ENCODE assay signal across 2 cellular contexts in the genomic region with DNA sequence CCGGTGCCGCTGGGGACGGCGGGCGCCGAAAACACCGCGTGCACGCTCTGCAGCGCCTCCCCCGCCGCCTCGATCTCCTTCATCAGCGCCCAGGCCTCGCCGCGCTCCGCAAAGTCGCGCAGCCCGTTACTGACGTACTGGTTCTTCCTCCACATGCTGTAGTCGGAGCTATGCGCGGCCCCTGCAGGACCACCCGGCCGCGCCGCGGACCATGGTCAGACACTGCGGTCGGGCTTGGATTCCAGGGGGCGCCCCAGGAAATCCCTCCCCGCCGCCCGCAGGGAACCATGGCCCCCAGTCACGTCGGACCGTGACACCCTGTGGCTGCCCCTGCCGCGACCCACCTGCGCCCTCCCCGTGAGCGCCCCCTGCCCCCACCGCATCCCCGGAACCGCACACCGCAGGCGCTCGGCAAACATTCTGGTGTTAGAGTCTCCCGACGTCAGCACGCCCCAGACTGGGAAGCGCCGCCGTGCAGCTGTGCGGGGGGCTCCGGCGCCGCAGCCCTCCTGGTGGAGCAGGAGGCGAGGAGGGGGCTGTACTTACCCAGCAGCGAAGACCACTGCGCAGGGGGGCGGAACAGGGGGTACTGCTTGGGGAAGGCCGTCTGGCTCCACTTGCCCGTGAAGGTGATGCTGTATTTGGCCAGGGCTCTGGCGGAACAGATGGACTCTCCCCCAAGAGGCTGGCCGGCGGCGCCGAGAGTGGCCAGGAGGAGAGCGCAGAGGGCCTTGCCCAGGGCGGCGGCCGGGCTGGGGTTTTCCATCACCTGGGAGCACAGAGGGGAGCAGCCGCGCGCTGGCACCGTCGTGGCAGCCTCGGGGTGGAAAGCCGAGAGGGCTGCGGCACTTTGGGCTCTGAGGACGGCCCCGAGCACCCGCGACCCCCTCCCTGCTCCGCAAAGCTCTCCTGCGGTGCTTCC.
TF ChIP-seq lines count a peak whose summit lies in the region.

No MANE protein-coding gene starts in this region.

TF ChIP-seq in GM12878, 131 proteins besides CTCF, POLR2A, EP300 and RAD21 (continues in another document):
- TF ChIP-seq RUNX3 (IDR thresholded peaks at IDR 0.05; ENCODE audit: low read length) = no peak
- no peak for TF ChIP-seq MLLT1 (IDR thresholded peaks at IDR 0.05)
- no peak for TF ChIP-seq KLF5 (IDR thresholded peaks at IDR 0.05; ENCODE audit: partially characterized antibody)
- TF ChIP-seq, protein P1, sequence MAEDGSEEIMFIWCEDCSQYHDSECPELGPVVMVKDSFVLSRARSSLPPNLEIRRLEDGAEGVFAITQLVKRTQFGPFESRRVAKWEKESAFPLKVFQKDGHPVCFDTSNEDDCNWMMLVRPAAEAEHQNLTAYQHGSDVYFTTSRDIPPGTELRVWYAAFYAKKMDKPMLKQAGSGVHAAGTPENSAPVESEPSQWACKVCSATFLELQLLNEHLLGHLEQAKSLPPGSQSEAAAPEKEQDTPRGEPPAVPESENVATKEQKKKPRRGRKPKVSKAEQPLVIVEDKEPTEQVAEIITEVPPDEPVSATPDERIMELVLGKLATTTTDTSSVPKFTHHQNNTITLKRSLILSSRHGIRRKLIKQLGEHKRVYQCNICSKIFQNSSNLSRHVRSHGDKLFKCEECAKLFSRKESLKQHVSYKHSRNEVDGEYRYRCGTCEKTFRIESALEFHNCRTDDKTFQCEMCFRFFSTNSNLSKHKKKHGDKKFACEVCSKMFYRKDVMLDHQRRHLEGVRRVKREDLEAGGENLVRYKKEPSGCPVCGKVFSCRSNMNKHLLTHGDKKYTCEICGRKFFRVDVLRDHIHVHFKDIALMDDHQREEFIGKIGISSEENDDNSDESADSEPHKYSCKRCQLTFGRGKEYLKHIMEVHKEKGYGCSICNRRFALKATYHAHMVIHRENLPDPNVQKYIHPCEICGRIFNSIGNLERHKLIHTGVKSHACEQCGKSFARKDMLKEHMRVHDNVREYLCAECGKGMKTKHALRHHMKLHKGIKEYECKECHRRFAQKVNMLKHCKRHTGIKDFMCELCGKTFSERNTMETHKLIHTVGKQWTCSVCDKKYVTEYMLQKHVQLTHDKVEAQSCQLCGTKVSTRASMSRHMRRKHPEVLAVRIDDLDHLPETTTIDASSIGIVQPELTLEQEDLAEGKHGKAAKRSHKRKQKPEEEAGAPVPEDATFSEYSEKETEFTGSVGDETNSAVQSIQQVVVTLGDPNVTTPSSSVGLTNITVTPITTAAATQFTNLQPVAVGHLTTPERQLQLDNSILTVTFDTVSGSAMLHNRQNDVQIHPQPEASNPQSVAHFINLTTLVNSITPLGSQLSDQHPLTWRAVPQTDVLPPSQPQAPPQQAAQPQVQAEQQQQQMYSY (CRISPR knock-in tag; IDR thresholded peaks at IDR 0.05) = no peak
- TF ChIP-seq CHD2 (IDR thresholded peaks at IDR 0.05; ENCODE audit: borderline replicate concordance, low read depth, low read length) = no peak
- TF ChIP-seq, protein P2, sequence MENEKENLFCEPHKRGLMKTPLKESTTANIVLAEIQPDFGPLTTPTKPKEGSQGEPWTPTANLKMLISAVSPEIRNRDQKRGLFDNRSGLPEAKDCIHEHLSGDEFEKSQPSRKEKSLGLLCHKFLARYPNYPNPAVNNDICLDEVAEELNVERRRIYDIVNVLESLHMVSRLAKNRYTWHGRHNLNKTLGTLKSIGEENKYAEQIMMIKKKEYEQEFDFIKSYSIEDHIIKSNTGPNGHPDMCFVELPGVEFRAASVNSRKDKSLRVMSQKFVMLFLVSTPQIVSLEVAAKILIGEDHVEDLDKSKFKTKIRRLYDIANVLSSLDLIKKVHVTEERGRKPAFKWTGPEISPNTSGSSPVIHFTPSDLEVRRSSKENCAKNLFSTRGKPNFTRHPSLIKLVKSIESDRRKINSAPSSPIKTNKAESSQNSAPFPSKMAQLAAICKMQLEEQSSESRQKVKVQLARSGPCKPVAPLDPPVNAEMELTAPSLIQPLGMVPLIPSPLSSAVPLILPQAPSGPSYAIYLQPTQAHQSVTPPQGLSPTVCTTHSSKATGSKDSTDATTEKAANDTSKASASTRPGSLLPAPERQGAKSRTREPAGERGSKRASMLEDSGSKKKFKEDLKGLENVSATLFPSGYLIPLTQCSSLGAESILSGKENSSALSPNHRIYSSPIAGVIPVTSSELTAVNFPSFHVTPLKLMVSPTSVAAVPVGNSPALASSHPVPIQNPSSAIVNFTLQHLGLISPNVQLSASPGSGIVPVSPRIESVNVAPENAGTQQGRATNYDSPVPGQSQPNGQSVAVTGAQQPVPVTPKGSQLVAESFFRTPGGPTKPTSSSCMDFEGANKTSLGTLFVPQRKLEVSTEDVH (IDR thresholded peaks at IDR 0.05; ENCODE audit: low read depth, partially characterized antibody) = no peak
- peak; percentile 81 for TF ChIP-seq SUZ12 (IDR thresholded peaks at IDR 0.05; ENCODE audit: unreplicated experiment)
- TF ChIP-seq, protein P3, sequence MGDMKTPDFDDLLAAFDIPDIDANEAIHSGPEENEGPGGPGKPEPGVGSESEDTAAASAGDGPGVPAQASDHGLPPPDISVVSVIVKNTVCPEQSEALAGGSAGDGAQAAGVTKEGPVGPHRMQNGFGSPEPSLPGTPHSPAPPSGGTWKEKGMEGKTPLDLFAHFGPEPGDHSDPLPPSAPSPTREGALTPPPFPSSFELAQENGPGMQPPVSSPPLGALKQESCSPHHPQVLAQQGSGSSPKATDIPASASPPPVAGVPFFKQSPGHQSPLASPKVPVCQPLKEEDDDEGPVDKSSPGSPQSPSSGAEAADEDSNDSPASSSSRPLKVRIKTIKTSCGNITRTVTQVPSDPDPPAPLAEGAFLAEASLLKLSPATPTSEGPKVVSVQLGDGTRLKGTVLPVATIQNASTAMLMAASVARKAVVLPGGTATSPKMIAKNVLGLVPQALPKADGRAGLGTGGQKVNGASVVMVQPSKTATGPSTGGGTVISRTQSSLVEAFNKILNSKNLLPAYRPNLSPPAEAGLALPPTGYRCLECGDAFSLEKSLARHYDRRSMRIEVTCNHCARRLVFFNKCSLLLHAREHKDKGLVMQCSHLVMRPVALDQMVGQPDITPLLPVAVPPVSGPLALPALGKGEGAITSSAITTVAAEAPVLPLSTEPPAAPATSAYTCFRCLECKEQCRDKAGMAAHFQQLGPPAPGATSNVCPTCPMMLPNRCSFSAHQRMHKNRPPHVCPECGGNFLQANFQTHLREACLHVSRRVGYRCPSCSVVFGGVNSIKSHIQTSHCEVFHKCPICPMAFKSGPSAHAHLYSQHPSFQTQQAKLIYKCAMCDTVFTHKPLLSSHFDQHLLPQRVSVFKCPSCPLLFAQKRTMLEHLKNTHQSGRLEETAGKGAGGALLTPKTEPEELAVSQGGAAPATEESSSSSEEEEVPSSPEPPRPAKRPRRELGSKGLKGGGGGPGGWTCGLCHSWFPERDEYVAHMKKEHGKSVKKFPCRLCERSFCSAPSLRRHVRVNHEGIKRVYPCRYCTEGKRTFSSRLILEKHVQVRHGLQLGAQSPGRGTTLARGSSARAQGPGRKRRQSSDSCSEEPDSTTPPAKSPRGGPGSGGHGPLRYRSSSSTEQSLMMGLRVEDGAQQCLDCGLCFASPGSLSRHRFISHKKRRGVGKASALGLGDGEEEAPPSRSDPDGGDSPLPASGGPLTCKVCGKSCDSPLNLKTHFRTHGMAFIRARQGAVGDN (IDR thresholded peaks at IDR 0.05) = no peak

TF ChIP-seq in HepG2, 621 proteins besides CTCF, POLR2A, EP300 and RAD21 (continues in another document):
- TF ChIP-seq BORCS8-MEF2B (CRISPR knock-in tag; IDR thresholded peaks at IDR 0.05) (no peak), ZNF720 (CRISPR knock-in tag; IDR thresholded peaks at IDR 0.05) (no peak), KLF12 (CRISPR knock-in tag; IDR thresholded peaks at IDR 0.05; ENCODE audit: borderline replicate concordance) (no peak), MBD4 (IDR thresholded peaks at IDR 0.05; ENCODE audit: borderline replicate concordance, low read length) (no peak), ZNF883 (CRISPR knock-in tag; IDR thresholded peaks at IDR 0.05; ENCODE audit: not compliant biosample characterization) (no peak), SP2 (CRISPR knock-in tag; IDR thresholded peaks at IDR 0.05) (no peak), ZFP1 (CRISPR knock-in tag; IDR thresholded peaks at IDR 0.05) (no peak), ZSCAN30 (CRISPR knock-in tag; IDR thresholded peaks at IDR 0.05) (no peak)
- TF ChIP-seq, protein P4, sequence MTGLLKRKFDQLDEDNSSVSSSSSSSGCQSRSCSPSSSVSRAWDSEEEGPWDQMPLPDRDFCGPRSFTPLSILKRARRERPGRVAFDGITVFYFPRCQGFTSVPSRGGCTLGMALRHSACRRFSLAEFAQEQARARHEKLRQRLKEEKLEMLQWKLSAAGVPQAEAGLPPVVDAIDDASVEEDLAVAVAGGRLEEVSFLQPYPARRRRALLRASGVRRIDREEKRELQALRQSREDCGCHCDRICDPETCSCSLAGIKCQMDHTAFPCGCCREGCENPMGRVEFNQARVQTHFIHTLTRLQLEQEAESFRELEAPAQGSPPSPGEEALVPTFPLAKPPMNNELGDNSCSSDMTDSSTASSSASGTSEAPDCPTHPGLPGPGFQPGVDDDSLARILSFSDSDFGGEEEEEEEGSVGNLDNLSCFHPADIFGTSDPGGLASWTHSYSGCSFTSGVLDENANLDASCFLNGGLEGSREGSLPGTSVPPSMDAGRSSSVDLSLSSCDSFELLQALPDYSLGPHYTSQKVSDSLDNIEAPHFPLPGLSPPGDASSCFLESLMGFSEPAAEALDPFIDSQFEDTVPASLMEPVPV (CRISPR knock-in tag; IDR thresholded peaks at IDR 0.05) = no peak
- TF ChIP-seq, protein P5, sequence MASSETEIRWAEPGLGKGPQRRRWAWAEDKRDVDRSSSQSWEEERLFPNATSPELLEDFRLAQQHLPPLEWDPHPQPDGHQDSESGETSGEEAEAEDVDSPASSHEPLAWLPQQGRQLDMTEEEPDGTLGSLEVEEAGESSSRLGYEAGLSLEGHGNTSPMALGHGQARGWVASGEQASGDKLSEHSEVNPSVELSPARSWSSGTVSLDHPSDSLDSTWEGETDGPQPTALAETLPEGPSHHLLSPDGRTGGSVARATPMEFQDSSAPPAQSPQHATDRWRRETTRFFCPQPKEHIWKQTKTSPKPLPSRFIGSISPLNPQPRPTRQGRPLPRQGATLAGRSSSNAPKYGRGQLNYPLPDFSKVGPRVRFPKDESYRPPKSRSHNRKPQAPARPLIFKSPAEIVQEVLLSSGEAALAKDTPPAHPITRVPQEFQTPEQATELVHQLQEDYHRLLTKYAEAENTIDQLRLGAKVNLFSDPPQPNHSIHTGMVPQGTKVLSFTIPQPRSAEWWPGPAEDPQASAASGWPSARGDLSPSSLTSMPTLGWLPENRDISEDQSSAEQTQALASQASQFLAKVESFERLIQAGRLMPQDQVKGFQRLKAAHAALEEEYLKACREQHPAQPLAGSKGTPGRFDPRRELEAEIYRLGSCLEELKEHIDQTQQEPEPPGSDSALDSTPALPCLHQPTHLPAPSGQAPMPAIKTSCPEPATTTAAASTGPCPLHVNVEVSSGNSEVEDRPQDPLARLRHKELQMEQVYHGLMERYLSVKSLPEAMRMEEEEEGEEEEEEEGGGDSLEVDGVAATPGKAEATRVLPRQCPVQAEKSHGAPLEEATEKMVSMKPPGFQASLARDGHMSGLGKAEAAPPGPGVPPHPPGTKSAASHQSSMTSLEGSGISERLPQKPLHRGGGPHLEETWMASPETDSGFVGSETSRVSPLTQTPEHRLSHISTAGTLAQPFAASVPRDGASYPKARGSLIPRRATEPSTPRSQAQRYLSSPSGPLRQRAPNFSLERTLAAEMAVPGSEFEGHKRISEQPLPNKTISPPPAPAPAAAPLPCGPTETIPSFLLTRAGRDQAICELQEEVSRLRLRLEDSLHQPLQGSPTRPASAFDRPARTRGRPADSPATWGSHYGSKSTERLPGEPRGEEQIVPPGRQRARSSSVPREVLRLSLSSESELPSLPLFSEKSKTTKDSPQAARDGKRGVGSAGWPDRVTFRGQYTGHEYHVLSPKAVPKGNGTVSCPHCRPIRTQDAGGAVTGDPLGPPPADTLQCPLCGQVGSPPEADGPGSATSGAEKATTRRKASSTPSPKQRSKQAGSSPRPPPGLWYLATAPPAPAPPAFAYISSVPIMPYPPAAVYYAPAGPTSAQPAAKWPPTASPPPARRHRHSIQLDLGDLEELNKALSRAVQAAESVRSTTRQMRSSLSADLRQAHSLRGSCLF (CRISPR knock-in tag; IDR thresholded peaks at IDR 0.05; ENCODE audit: borderline replicate concordance) = no peak
- TF ChIP-seq, protein P6, sequence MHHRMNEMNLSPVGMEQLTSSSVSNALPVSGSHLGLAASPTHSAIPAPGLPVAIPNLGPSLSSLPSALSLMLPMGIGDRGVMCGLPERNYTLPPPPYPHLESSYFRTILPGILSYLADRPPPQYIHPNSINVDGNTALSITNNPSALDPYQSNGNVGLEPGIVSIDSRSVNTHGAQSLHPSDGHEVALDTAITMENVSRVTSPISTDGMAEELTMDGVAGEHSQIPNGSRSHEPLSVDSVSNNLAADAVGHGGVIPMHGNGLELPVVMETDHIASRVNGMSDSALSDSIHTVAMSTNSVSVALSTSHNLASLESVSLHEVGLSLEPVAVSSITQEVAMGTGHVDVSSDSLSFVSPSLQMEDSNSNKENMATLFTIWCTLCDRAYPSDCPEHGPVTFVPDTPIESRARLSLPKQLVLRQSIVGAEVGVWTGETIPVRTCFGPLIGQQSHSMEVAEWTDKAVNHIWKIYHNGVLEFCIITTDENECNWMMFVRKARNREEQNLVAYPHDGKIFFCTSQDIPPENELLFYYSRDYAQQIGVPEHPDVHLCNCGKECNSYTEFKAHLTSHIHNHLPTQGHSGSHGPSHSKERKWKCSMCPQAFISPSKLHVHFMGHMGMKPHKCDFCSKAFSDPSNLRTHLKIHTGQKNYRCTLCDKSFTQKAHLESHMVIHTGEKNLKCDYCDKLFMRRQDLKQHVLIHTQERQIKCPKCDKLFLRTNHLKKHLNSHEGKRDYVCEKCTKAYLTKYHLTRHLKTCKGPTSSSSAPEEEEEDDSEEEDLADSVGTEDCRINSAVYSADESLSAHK (CRISPR knock-in tag; IDR thresholded peaks at IDR 0.05; ENCODE audit: borderline replicate concordance) = no peak
- TF ChIP-seq, protein P7, sequence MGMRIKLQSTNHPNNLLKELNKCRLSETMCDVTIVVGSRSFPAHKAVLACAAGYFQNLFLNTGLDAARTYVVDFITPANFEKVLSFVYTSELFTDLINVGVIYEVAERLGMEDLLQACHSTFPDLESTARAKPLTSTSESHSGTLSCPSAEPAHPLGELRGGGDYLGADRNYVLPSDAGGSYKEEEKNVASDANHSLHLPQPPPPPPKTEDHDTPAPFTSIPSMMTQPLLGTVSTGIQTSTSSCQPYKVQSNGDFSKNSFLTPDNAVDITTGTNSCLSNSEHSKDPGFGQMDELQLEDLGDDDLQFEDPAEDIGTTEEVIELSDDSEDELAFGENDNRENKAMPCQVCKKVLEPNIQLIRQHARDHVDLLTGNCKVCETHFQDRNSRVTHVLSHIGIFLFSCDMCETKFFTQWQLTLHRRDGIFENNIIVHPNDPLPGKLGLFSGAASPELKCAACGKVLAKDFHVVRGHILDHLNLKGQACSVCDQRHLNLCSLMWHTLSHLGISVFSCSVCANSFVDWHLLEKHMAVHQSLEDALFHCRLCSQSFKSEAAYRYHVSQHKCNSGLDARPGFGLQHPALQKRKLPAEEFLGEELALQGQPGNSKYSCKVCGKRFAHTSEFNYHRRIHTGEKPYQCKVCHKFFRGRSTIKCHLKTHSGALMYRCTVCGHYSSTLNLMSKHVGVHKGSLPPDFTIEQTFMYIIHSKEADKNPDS (CRISPR knock-in tag; IDR thresholded peaks at IDR 0.05) = no peak
